ENCODE assay signal across 9 cellular contexts in the genomic region with DNA sequence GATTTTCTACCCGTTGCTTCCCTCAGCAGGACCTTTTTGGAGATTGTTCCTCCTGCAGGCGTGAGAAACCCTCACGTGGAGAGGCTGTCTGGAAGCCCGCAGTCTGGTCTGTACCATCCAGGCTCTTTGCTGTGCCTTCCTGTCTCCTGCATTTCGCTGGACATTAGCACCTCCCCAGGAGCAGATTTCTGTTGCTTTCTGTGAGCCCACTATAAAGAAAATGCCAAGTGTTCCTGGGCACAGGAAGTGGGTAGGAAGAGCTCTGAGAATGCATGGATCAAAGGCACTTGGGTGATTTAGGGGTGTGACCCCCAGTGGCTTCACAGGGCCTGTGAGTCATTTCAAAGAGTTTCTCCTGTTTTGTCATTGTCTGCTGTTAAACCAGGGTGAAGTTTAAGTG. TPM values are rescaled to one million over a fixed set of nuclear protein-coding genes. Genes with fewer than 3 reads are reported as not detected.
DNase-seq lines count a peak whose midpoint lies in the region; ATAC-seq and TF ChIP-seq lines count a peak whose summit lies in the region.
"Had no signal": no experiment of that assay in that cellular context is flagged by ENCODE, and none has a peak within 500 bp of the region (broad histone marks: within the 10 kb centered on the region; RNA-seq: fewer than 3 reads in every experiment).

No MANE protein-coding gene starts in this region.

- H3K27me3 Mint-ChIP-seq in nephron (ENCODE audit: low read depth) (no peaks in the 10 kb centered on the region), immature natural killer cell (ENCODE audit: low read depth in 3 of 3) (peaks cover 0 to 3% (median 2%) of the 10 kb centered on the region in 3 donors)

- H3K79me2 ChIP-seq in ACC112 (ENCODE audit: control insufficient read depth, insufficient read depth, low read length, unreplicated experiment): peaks cover 66% of the 10 kb centered on the region

- intact Hi-C loops in lower leg skin (cut with DNase I; ENCODE audit: low total_unique reads): no loop called here
- intact Hi-C loops in left colon (cut with DNase I, micrococcal nuclease): no loop called here

- no peak overlapping the region for H2AFZ ChIP-seq in ACC112 (ENCODE audit: low read length, unreplicated experiment)

- ATAC-seq in HG03025 (IDR thresholded peaks at IDR 0.05; ENCODE audit: low FRiP score, unreplicated experiment) (no peak), left colon (no peak)

- H3K9me3 Mint-ChIP-seq in nephron (peaks cover 8% of the 10 kb centered on the region), immature natural killer cell (peaks cover 0 to 8% (median 3%) of the 10 kb centered on the region in 6 donors)

- H3K27me3 ChIP-seq in ACC112 (ENCODE audit: insufficient read depth, low read length) (no peaks in the 10 kb centered on the region), esophagus (ENCODE audit: control insufficient read depth in 1 of 2, insufficient read depth in 2 of 2, low read length in 2 of 2) (no peaks in the 10 kb centered on the region)

- H3K4me1 ChIP-seq in ACC112 (ENCODE audit: control insufficient read depth, insufficient read depth, low read length, unreplicated experiment): peaks cover 38% of the 10 kb centered on the region
- peaks cover 0 to 4% of the 10 kb centered on the region in 2 donors for H3K4me1 ChIP-seq in esophagus (ENCODE audit: control insufficient read depth in 2 of 2, insufficient read depth in 2 of 2, low read length in 1 of 2)

- no peaks in the 10 kb centered on the region for H3K9me3 ChIP-seq in esophagus (ENCODE audit: control insufficient read depth in 2 of 2, insufficient read depth in 1 of 2, low read depth in 1 of 2, low read length in 1 of 2)

- H3K4me1 Mint-ChIP-seq in nephron (peaks cover 76% of the 10 kb centered on the region), immature natural killer cell (peaks cover 0 to 2% of the 10 kb centered on the region in 2 donors)

- peak overlapping the region; percentile 44 for H3K4me3 ChIP-seq in ACC112 (ENCODE audit: low read depth, low read length)
- no peak overlapping the region for H3K4me3 ChIP-seq in esophagus (ENCODE audit: low read depth in 1 of 2, low read length in 2 of 2)
- no peak overlapping the region for H3K4me3 ChIP-seq in lower leg skin (ENCODE audit: low read depth, poor library complexity, severe bottlenecking)

- CTCF ChIA-PET in RWPE1 (lab: Yijun Ruan, JAX): no interaction called here

- no peaks in the 10 kb centered on the region for H3K36me3 ChIP-seq in ACC112 (ENCODE audit: insufficient read depth, low read length)
- H3K36me3 ChIP-seq in esophagus (ENCODE audit: control insufficient read depth in 2 of 2, insufficient read depth in 2 of 2, low read length in 1 of 2): no peaks in the 10 kb centered on the region

- H3K27ac Mint-ChIP-seq in nephron (peak overlapping the region; percentile 42 to 89 (median 81)), immature natural killer cell (no peak overlapping the region)

- POLR2A ChIA-PET in RWPE1 (lab: Yijun Ruan, JAX; ENCODE audit: low non-redundant PET): no interaction called here

- 64 to 65% methylated on average over 5 of the region's 5 CpGs for WGBS in esophagus, 2 donors
- WGBS in lower leg skin, 2 donors: 48 to 52% methylated on average over 5 of the region's 5 CpGs

- TF ChIP-seq CTCF in RWPE1 (conservative IDR thresholded peaks at IDR 0.05; ENCODE audit: low read depth) (no peak), nephron (IDR thresholded peaks at IDR 0.05; ENCODE audit: unreplicated experiment in 3 of 3) (no peak), lower leg skin (IDR thresholded peaks at IDR 0.05) (no peak)

- peak overlapping the region in 1 of 3 experiments; percentile 38 for H3K4me3 Mint-ChIP-seq in nephron
- no peak overlapping the region for H3K4me3 Mint-ChIP-seq in immature natural killer cell

- no peak for TF ChIP-seq POLR2A in lower leg skin (IDR thresholded peaks at IDR 0.05)

- H3K27ac ChIP-seq in ACC112 (ENCODE audit: low read depth, low read length) (peak overlapping the region; percentile 76), RWPE1 (peak overlapping the region; percentile 59), esophagus (ENCODE audit: low read depth in 2 of 2, low read length in 1 of 2) (peak overlapping the region; percentile 16 to 19)

- DNase-seq in RWPE1 (ENCODE audit: low spot score): peak; percentile 26
- DNase-seq in lower leg skin (ENCODE audit: low spot score in 2 of 2): no peak
- no peak for DNase-seq in left colon
- DNase-seq in immature natural killer cell: no peak
- DNase-seq: hippocampal formation had no signal

- H3K36me3 Mint-ChIP-seq in nephron (ENCODE audit: low read depth) (peaks cover 28% of the 10 kb centered on the region), immature natural killer cell (peaks cover 0 to 5% (median 3%) of the 10 kb centered on the region in 3 donors)

RNA-seq across cellular contexts. Expression of a gene that starts 27.3 kb away (rescaled TPM):
- polyA plus RNA-seq in esophagus: 10 to 100 TPM; 19.7 to 24.1 TPM
- 100 to 1,000 TPM; 132 to 239 (median 195) TPM for total RNA-seq in lower leg skin
- total RNA-seq in left colon: 100 to 1,000 TPM; 321 to 326 TPM
- 10 to 100 TPM in 1 of 3 donors, 1 to 10 TPM in 1, under 1 TPM in 1; 0.41 to 57.5 (median 7.7) TPM for polyA plus RNA-seq in immature natural killer cell

Comparison
In these comparisons a context has a peak if more than half of its experiments do, and no peak if none do; other contexts are left out.
1. H3K27ac ChIP-seq: peak in every context shown above with its lines; median percentile 76 in ACC112; 59 in RWPE1; 18 in esophagus.
2. H3K27ac Mint-ChIP-seq: peak in nephron (3 of 3); none in immature natural killer cell (0 of 6).